1 cellular context compared by ENCODE assay signal in genomic region chr9:4298255-4299005, GRCh38.
TF ChIP-seq lines count a peak whose summit lies in the region.

No MANE protein-coding gene starts in this region.

TF ChIP-seq in SK-N-SH, 30 proteins besides CTCF, POLR2A, EP300 and RAD21 (continued from another document):
- TF ChIP-seq ZBTB33 (IDR thresholded peaks at IDR 0.05; ENCODE audit: borderline replicate concordance, low read depth): no peak
- TF ChIP-seq NFIC (IDR thresholded peaks at IDR 0.05; ENCODE audit: borderline replicate concordance): no peak
